ENCODE assay signal across 1 cellular context in genomic region chr6:133956413-133957049, GRCh38.
A peak's percentile ranks its signal among the peaks of the same experiment; 100 is the strongest.
TF ChIP-seq lines count a peak whose summit lies in the region.

No MANE protein-coding gene starts in this region.

TF ChIP-seq in HEK293, 187 proteins besides CTCF, POLR2A, EP300 and RAD21 (continued from another document):
- TF ChIP-seq ZNF518A (tag by site-specific recombination; conservative IDR thresholded peaks at IDR 0.05; ENCODE audit: low read depth) (no peak), ZFHX2 (tag by site-specific recombination; conservative IDR thresholded peaks at IDR 0.05) (no peak), ZNF302 (tag by site-specific recombination; IDR thresholded peaks at IDR 0.05; ENCODE audit: low read depth) (no peak), ZNF211 (tag by site-specific recombination; IDR thresholded peaks at IDR 0.05; ENCODE audit: low read depth) (no peak), SP7 (tag by site-specific recombination; IDR thresholded peaks at IDR 0.05) (peak; percentile 48; the same call in 1 of the 2 replicates), ZNF777 (tag by site-specific recombination; IDR thresholded peaks at IDR 0.05; ENCODE audit: borderline replicate concordance) (no peak), ZNF701 (tag by site-specific recombination; IDR thresholded peaks at IDR 0.05) (no peak), ZNF239 (tag by site-specific recombination; IDR thresholded peaks at IDR 0.05) (no peak), ZNF335 (tag by site-specific recombination; conservative IDR thresholded peaks at IDR 0.05) (peak; percentile 25; the same call in 1 of the 2 replicates), ZFP41 (tag by site-specific recombination; IDR thresholded peaks at IDR 0.05; ENCODE audit: borderline replicate concordance) (no peak), ZNF837 (tag by site-specific recombination; IDR thresholded peaks at IDR 0.05) (no peak), ZNF221 (tag by site-specific recombination; IDR thresholded peaks at IDR 0.05; ENCODE audit: borderline replicate concordance) (no peak), KLF10 (tag by site-specific recombination; IDR thresholded peaks at IDR 0.05) (no peak), ZNF426 (tag by site-specific recombination; IDR thresholded peaks at IDR 0.05) (no peak)
- TF ChIP-seq, protein P1, sequence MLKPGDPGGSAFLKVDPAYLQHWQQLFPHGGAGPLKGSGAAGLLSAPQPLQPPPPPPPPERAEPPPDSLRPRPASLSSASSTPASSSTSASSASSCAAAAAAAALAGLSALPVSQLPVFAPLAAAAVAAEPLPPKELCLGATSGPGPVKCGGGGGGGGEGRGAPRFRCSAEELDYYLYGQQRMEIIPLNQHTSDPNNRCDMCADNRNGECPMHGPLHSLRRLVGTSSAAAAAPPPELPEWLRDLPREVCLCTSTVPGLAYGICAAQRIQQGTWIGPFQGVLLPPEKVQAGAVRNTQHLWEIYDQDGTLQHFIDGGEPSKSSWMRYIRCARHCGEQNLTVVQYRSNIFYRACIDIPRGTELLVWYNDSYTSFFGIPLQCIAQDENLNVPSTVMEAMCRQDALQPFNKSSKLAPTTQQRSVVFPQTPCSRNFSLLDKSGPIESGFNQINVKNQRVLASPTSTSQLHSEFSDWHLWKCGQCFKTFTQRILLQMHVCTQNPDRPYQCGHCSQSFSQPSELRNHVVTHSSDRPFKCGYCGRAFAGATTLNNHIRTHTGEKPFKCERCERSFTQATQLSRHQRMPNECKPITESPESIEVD (tag by site-specific recombination; IDR thresholded peaks at IDR 0.05) = peak; percentile 16; the same call in 1 of the 2 replicates
